ENCODE assay signal across 1 cellular context in genomic region chr17:63882626-63883126, GRCh38.
TF ChIP-seq lines count a peak whose summit lies in the region.

No MANE protein-coding gene starts in this region.

TF ChIP-seq in HepG2, 621 proteins besides CTCF, POLR2A, EP300 and RAD21:
- TF ChIP-seq ZNF629 (CRISPR knock-in tag; conservative IDR thresholded peaks at IDR 0.05) (peak; percentile 75), ZMYM3 (CRISPR knock-in tag; IDR thresholded peaks at IDR 0.05) (0 out of 2 replicates have a peak, but pooled peaks have one; percentile 35)
TF ChIP-seq in HepG2: peak in this region for 2; not testable (repeated sequence) for 619.
